ENCODE assay signal across 29 cellular contexts in the genomic region with DNA sequence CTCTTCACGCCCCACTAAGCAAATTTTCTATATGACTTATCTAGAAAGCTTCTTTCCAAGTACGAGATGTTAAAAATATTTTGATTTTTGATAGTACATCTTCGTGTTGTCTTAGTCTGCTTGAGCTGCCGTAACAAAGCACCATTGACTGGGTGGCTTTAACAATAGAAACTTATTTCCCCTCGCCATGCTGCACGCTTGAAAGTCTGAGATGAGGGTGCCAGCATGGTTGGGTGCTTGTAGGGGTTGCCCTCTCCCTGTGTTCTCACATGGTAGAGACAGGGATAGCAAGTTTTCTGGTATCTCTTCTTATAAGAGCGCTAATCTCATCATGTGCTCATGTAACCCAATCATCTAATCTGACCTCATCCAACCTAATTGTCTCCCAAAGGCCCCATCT.
"Had no signal": no experiment of that assay in that cellular context is flagged by ENCODE, and none has a peak within 500 bp of the region (broad histone marks: within the 10 kb centered on the region; RNA-seq: fewer than 3 reads in every experiment).

No MANE protein-coding gene starts in this region.

- FAIRE-seq: islet of Langerhans, kidney had no signal

- H3K27ac Mint-ChIP-seq: naive B cell; natural killer cell; nephron progenitor cell; neural progenitor cell; stimulated activated naive B cell treated with anti-CD40 and anti-IgM and Interleukin-4, amounts not matched to agents 10 μg/mL and 1 μg/mL and 100 μg/mL, for 72 hours; type B pancreatic cell had no signal

- H3K4me1 ChIP-seq: prostate gland, testis had no signal

- H3K4me3 ChIP-seq: left lung, lung, neural progenitor cell, prostate gland, skin epidermis, stomach, testis, tibial artery, uterus had no signal

- H3K4me1 Mint-ChIP-seq: immature natural killer cell; naive B cell; natural killer cell; stimulated activated naive B cell treated with anti-CD40 and anti-IgM and Interleukin-4, amounts not matched to agents 10 μg/mL and 1 μg/mL and 100 μg/mL, for 72 hours had no signal

- H3K36me3 ChIP-seq: left lung, neural progenitor cell, neutrophil, prostate gland, stomach, tibial artery, uterus had no signal

- H3K4me3 Mint-ChIP-seq: immature natural killer cell; naive B cell; natural killer cell; nephron progenitor cell; neural progenitor cell; stimulated activated naive B cell treated with anti-CD40 and anti-IgM and Interleukin-4, amounts not matched to agents 10 μg/mL and 1 μg/mL and 100 μg/mL, for 72 hours; type B pancreatic cell had no signal

- H3K9me3 ChIP-seq: left lung, neutrophil, prostate gland, stomach, testis, tibial artery, uterus had no signal

- H3K27me3 Mint-ChIP-seq: naive B cell; stimulated activated naive B cell treated with anti-CD40 and anti-IgM and Interleukin-4, amounts not matched to agents 10 μg/mL and 1 μg/mL and 100 μg/mL, for 72 hours; type B pancreatic cell had no signal

- H3K36me3 Mint-ChIP-seq: immature natural killer cell; naive B cell; natural killer cell; stimulated activated naive B cell treated with anti-CD40 and anti-IgM and Interleukin-4, amounts not matched to agents 10 μg/mL and 1 μg/mL and 100 μg/mL, for 72 hours had no signal

- H3K27ac ChIP-seq: left lung, neural progenitor cell, neutrophil, parathyroid adenoma, prostate gland, stomach, testis, tibial artery had no signal

- H3K27me3 ChIP-seq: left lung, neural progenitor cell, neutrophil, stomach, testis, tibial artery, uterus had no signal

- DNase-seq: immature natural killer cell; kidney; left colon; left lung; mesendoderm; naive B cell; natural killer cell; nephron progenitor cell; occipital lobe; retina; right cardiac atrium; stimulated activated CD4-positive, alpha-beta T cell treated with anti-CD3 and anti-CD28 coated beads, Interleukin-12 subunit alpha, Interleukin-12 subunit beta, amount 100 ng/mL, for 4 hours; stimulated activated CD4-positive, alpha-beta T cell treated with anti-CD3 and anti-CD28 coated beads, Interleukin-15, amount 100 ng/mL, for 24 hours; stimulated activated CD4-positive, alpha-beta T cell treated with anti-CD3 and anti-CD28 coated beads, Interleukin-2, amount 100 ng/mL, for 24 hours; stimulated activated CD4-positive, alpha-beta T cell treated with anti-CD3 and anti-CD28 coated beads, Interleukin-4, amount 100 ng/mL, for 1 hour; stimulated activated naive B cell treated with anti-CD40 and anti-IgM and Interleukin-4, amounts not matched to agents 10 μg/mL and 1 μg/mL and 100 μg/mL, for 72 hours; stimulated activated naive CD8-positive, alpha-beta T cell treated with anti-CD3 and anti-CD28 coated beads, Interleukin-15, Interleukin-2, amounts not matched to agents 100 U/mL and 50 U/mL, for 24 hours; stomach; testis; tibial artery; uterus had no signal

- H3K9me3 Mint-ChIP-seq: immature natural killer cell; natural killer cell; nephron progenitor cell; neural progenitor cell; stimulated activated naive B cell treated with anti-CD40 and anti-IgM and Interleukin-4, amounts not matched to agents 10 μg/mL and 1 μg/mL and 100 μg/mL, for 72 hours; type B pancreatic cell had no signal
